ENCODE assay signal across 17 cellular contexts in genomic region chr2:150994041-150994440, GRCh38.
"Had no signal": no experiment of that assay in that cellular context is flagged by ENCODE, and none has a peak within 500 bp of the region (broad histone marks: within the 10 kb centered on the region; RNA-seq: fewer than 3 reads in every experiment).

No MANE protein-coding gene starts in this region.

- H3K27ac Mint-ChIP-seq: activated CD8-positive, alpha-beta T cell treated with anti-CD3 and anti-CD28 coated beads, Interleukin-2, amount 10 ng/mL, durations not matched to agents 7 days and 5 days; activated T-helper 1 cell treated with anti-CD3 and anti-CD28 coated beads, Interleukin-12 subunit alpha, Interleukin-12 subunit beta, Interleukin-2, Interleukin-4 antibody, amounts not matched to agents 30 ng/mL and 10 ng/mL and 1 ng/mL, durations not matched to agents 14 hours and 24 hours and 36 hours; effector memory CD8-positive, alpha-beta T cell; mesothelial cell of epicardium; neural progenitor cell; T-helper 1 cell treated with Interleukin-12 subunit alpha and Interleukin-12 subunit beta and Interleukin-4 antibody, amounts not matched to agents 30 μg/mL and 1 μg/mL, for 36 hours; WTC11 had no signal

- H2AFZ ChIP-seq: hepatocyte, neural progenitor cell, parathyroid adenoma had no signal

- ATAC-seq: activated CD8-positive, alpha-beta T cell treated with anti-CD3 and anti-CD28 coated beads, Interleukin-2, amount 10 ng/mL, durations not matched to agents 7 days and 5 days; effector memory CD8-positive, alpha-beta T cell; WTC11 had no signal

- H3K9ac ChIP-seq: neural progenitor cell, parathyroid adenoma had no signal

- H3K9me3 ChIP-seq: vagina had no signal

- H3K4me3 Mint-ChIP-seq: activated CD8-positive, alpha-beta T cell treated with anti-CD3 and anti-CD28 coated beads, Interleukin-2, amount 10 ng/mL, durations not matched to agents 7 days and 5 days; activated T-helper 1 cell treated with anti-CD3 and anti-CD28 coated beads, Interleukin-12 subunit alpha, Interleukin-12 subunit beta, Interleukin-2, Interleukin-4 antibody, amounts not matched to agents 30 ng/mL and 10 ng/mL and 1 ng/mL, durations not matched to agents 14 hours and 24 hours and 36 hours; effector memory CD8-positive, alpha-beta T cell; mesothelial cell of epicardium; neural progenitor cell; T-helper 1 cell treated with Interleukin-12 subunit alpha and Interleukin-12 subunit beta and Interleukin-4 antibody, amounts not matched to agents 30 μg/mL and 1 μg/mL, for 36 hours; WTC11 had no signal

- H3K79me2 ChIP-seq: hepatocyte, parathyroid adenoma had no signal

- H3K4me1 Mint-ChIP-seq: neural progenitor cell, WTC11 had no signal

- H3K4me1 ChIP-seq: neural progenitor cell, parathyroid adenoma, tibial nerve had no signal

- H3K4me2 ChIP-seq: hepatocyte, neural progenitor cell, smooth muscle cell had no signal

- H3K27me3 ChIP-seq: hepatocyte, neural progenitor cell, tibial nerve, vagina had no signal

- H3K27me3 Mint-ChIP-seq: effector memory CD8-positive, alpha-beta T cell had no signal

- H3K36me3 ChIP-seq: neural progenitor cell, tibial nerve, vagina had no signal

- DNase-seq: activated CD4-positive, alpha-beta T cell treated with anti-CD3 and anti-CD28 coated beads for 48 hours; activated CD8-positive, alpha-beta memory T cell treated with anti-CD3 and anti-CD28 coated beads, Interleukin-2, amount 50 U/mL, for 48 hours; activated CD8-positive, alpha-beta T cell treated with anti-CD3 and anti-CD28 coated beads, Interleukin-2, amount 10 ng/mL, durations not matched to agents 7 days and 5 days; activated naive CD4-positive, alpha-beta T cell; cortex of kidney; effector memory CD8-positive, alpha-beta T cell; erythroblast had no signal

- H3K27ac ChIP-seq: hepatocyte, neural progenitor cell, parathyroid adenoma, tibial nerve, vagina had no signal

- H3K4me3 ChIP-seq: hepatocyte, neural progenitor cell, smooth muscle cell, tibial nerve, vagina had no signal
